Comparison of ENCODE assay signal across 8 cellular contexts in genomic region chr10:92239600-92240288, GRCh38. TPM values are rescaled to one million over a fixed set of nuclear protein-coding genes. Genes with fewer than 3 reads are reported as not detected.
A peak's percentile ranks its signal among the peaks of the same experiment; 100 is the strongest.
DNase-seq lines count a peak whose midpoint lies in the region; ATAC-seq, FAIRE-seq and TF ChIP-seq lines count a peak whose summit lies in the region.

No MANE protein-coding gene starts in this region.

- peak; percentile 4 for DNase-seq in NCI-H510A (lab: John Stamatoyannopoulos, UW)
- no peak for DNase-seq in NCI-H510A treated with DMSO at 0.1 percent for 48 hours (lab: John Stamatoyannopoulos, UW)
- peak; percentile 4 for DNase-seq in HK-2 (ENCODE audit: unreplicated experiment)
- DNase-seq in activated CD4-positive, alpha-beta T cell treated with anti-CD3 and anti-CD28 coated beads for 1 hour = peak; percentile 23
- DNase-seq in colonic mucosa = peak; percentile 44
- DNase-seq in HepG2 (ENCODE audit: low spot score) = no peak
- peak; percentile 19 to 33 for DNase-seq in stimulated activated CD4-positive, alpha-beta T cell treated with anti-CD3 and anti-CD28 coated beads, Interleukin-2, amount 100 ng/mL, for 48 hours
- no peak for DNase-seq in mesenteric fat pad (ENCODE audit: low spot score)

- BruUV-seq in HepG2 (replicated peaks; lab: Mats Ljungman, UMichigan) = no TSS peak

- H2AFZ ChIP-seq in HepG2 (ENCODE audit: low read length) = no peak overlapping the region

- FAIRE-seq in HepG2 (lab: Jason Lieb, UNC) = no peak

- intact Hi-C loops in colonic mucosa (cut with DNase I) = loop anchor here (2.0 kb wide), 1 partner anchor 51 kb away; the partner anchor contains the start of genes CPEB3 and MARCHF5
- intact Hi-C loops in HepG2 (cut with micrococcal nuclease; ENCODE audit: unreplicated experiment) = loop anchor here (1.0 kb wide), 2 partner anchors 52 to 152 kb away; partner anchors contain the start of genes CPEB3 and MARCHF5

- no peak for TF ChIP-seq RAD21 in HepG2 (CRISPR knock-in tag; IDR thresholded peaks at IDR 0.05)

- H3K9ac ChIP-seq in colonic mucosa (ENCODE audit: low read depth in 2 of 2, low read length in 2 of 2) (peak overlapping the region; percentile 84 to 96), HepG2 (ENCODE audit: insufficient read depth, low read depth, low read length) (peak overlapping the region; percentile 80)

- TF ChIP-seq POLR2A in HepG2 (IDR thresholded peaks at IDR 0.05; ENCODE audit: insufficient read depth in 1 of 2, low read depth in 2 of 2, low read length in 2 of 2) = no peak

- CTCF ChIA-PET in HepG2 (lab: Yijun Ruan, JAX; ENCODE audit: low intra/inter-chr PET ratio, low total read pairs) = no interaction called here

- TF ChIP-seq CTCF in colonic mucosa (IDR thresholded peaks at IDR 0.05) (no peak), HepG2 (CRISPR knock-in tag; IDR thresholded peaks at IDR 0.05) (no peak; the same call in 1 of the 2 replicates)

- H4K20me1 ChIP-seq in HepG2 (ENCODE audit: insufficient read depth, low read length) = no peaks in the 10 kb centered on the region

- no peaks in the 10 kb centered on the region for H3K36me3 ChIP-seq in colonic mucosa
- no peaks in the 10 kb centered on the region; a peak in 1 of 5 replicates for H3K36me3 ChIP-seq in HepG2 (replicated peaks in 1 of 2; ENCODE audit: control insufficient read depth in 1 of 2, insufficient read depth in 2 of 2, low read length in 2 of 2)

- no peaks in the 10 kb centered on the region for H3K79me2 ChIP-seq in HepG2 (ENCODE audit: insufficient read depth, low read length)

- POLR2A ChIA-PET in HepG2 (lab: Yijun Ruan, JAX) = interaction anchor here (5.0 kb wide), 1 partner anchor 52 kb away, joined by 47 read pairs; the partner anchor contains the start of genes CPEB3 and MARCHF5

- H3K27ac ChIP-seq in colonic mucosa (peak overlapping the region; percentile 73), HepG2 (ENCODE audit: extremely low read length, insufficient read depth, low read length) (peak overlapping the region; percentile 92)

- H3K4me1 ChIP-seq in colonic mucosa (no peaks in the 10 kb centered on the region), HepG2 (ENCODE audit: insufficient read depth, low read length) (peaks cover 44% of the 10 kb centered on the region)

- WGBS in HepG2 (ENCODE audit: low lambda C conversion rate) = 2% methylated on average over 11 of the region's 69 CpGs

- H3K4me2 ChIP-seq in HepG2 (ENCODE audit: low read depth, low read length) = peak overlapping the region; percentile 83

- H3K4me3 ChIP-seq in colonic mucosa = peak overlapping the region; percentile 67
- H3K4me3 ChIP-seq in HepG2 (replicated peaks in 1 of 3; ENCODE audit: insufficient read depth in 1 of 3, low read depth in 2 of 3, low read length in 3 of 3) = peak overlapping the region; percentile 78 to 91 (median 89)

- TF ChIP-seq EP300 in HepG2 (IDR thresholded peaks at IDR 0.05; ENCODE audit: low read depth in 2 of 2, low read length in 2 of 2) = no peak
- no peak for TF ChIP-seq EP300 in HepG2 (CRISPR knock-in tag; IDR thresholded peaks at IDR 0.05; ENCODE audit: borderline replicate concordance)

- no peaks in the 10 kb centered on the region for H3K27me3 ChIP-seq in colonic mucosa
- H3K27me3 ChIP-seq in HepG2 (ENCODE audit: control insufficient read depth in 1 of 2, insufficient read depth in 2 of 2, low read length in 2 of 2) = no peaks in the 10 kb centered on the region

- ATAC-seq in HepG2 = peak; percentile 85

- in situ Hi-C loops in HepG2 (cut with HindIII; ENCODE audit: extremely low pct_ligation_motif_present, low pct_unique_long_range_greater_than_20kb) = loop anchor here (5.0 kb wide), 1 partner anchor 53 kb away; the partner anchor contains the start of genes CPEB3 and MARCHF5

- H3K9me3 ChIP-seq in colonic mucosa = no peaks in the 10 kb centered on the region
- H3K9me3 ChIP-seq in HepG2 (ENCODE audit: low read length) = no peaks in the 10 kb centered on the region

TF ChIP-seq in HepG2, 621 proteins besides CTCF, POLR2A, EP300 and RAD21 (continues in another document):
- TF ChIP-seq ZIK1 (CRISPR knock-in tag; IDR thresholded peaks at IDR 0.05; ENCODE audit: borderline replicate concordance, low read depth) = no peak
- no peak for TF ChIP-seq ZNF382 (CRISPR knock-in tag; IDR thresholded peaks at IDR 0.05; ENCODE audit: borderline replicate concordance)
- 0 out of 2 replicates have a peak, but pooled peaks have one; percentile 14 for TF ChIP-seq ZFP62 (CRISPR knock-in tag; IDR thresholded peaks at IDR 0.05)
- no peak for TF ChIP-seq PPARG (CRISPR knock-in tag; conservative IDR thresholded peaks at IDR 0.05)
- TF ChIP-seq FOXK2 (IDR thresholded peaks at IDR 0.05) = no peak
- 0 out of 2 replicates have a peak, but pooled peaks have one; percentile 55 for TF ChIP-seq ZNF572 (CRISPR knock-in tag; IDR thresholded peaks at IDR 0.05)
- TF ChIP-seq HOXA9 (CRISPR knock-in tag; IDR thresholded peaks at IDR 0.05; ENCODE audit: borderline replicate concordance) = peak; percentile 36; the same call in 1 of the 2 replicates
- peak; percentile 94 for TF ChIP-seq ZC3H13 (CRISPR knock-in tag; IDR thresholded peaks at IDR 0.05)
- TF ChIP-seq THAP8 (CRISPR knock-in tag; IDR thresholded peaks at IDR 0.05; ENCODE audit: borderline replicate concordance) = peak; percentile 38; the same call in 1 of the 2 replicates
- TF ChIP-seq HNRNPK (IDR thresholded peaks at IDR 0.05; ENCODE audit: low read depth, low read length, poor library complexity, severe bottlenecking) = no peak
- 0 out of 2 replicates have a peak, but pooled peaks have one; percentile 7 for TF ChIP-seq ZBTB38 (CRISPR knock-in tag; IDR thresholded peaks at IDR 0.05)
- TF ChIP-seq MIER2 (CRISPR knock-in tag; IDR thresholded peaks at IDR 0.05) = no peak
- TF ChIP-seq THYN1 (CRISPR knock-in tag; IDR thresholded peaks at IDR 0.05; ENCODE audit: borderline replicate concordance, low read depth) = no peak
- TF ChIP-seq SMAD9 (CRISPR knock-in tag; IDR thresholded peaks at IDR 0.05) = no peak
- TF ChIP-seq ZSCAN31 (CRISPR knock-in tag; IDR thresholded peaks at IDR 0.05; ENCODE audit: low read depth) = peak; percentile 65; the same call in 1 of the 2 replicates

RNA-seq across cellular contexts. Expression of gene CPEB3, which starts 51.1 kb away (rescaled TPM):
- total RNA-seq in colonic mucosa = 1 to 10 TPM; 4.4 to 7.9 TPM
- 0.66 and 0.88 TPM in 2 replicates for total RNA-seq in HepG2 (2016; rRNA removed; fragmentation: Illumina TruSeq; extraction: Trizol)
- total RNA-seq in HepG2 (2016; cell fraction: cytosol; rRNA removed; fragmentation: Illumina TruSeq; extraction: Trizol; ENCODE audit: low read depth) = 0.30 and 0.35 TPM in 2 replicates
- 0.48 and 0.65 TPM in 2 replicates for total RNA-seq in HepG2 (2016; cell fraction: insoluble cytoplasmic fraction; rRNA removed; fragmentation: Illumina TruSeq; extraction: Trizol)
- total RNA-seq in HepG2 (2016; cell fraction: membrane; rRNA removed; fragmentation: Illumina TruSeq; extraction: Trizol) = 0.28 and 0.31 TPM in 2 replicates
- 1.1 TPM in 2 replicates for total RNA-seq in HepG2 (2016; cell fraction: nucleus; rRNA removed; fragmentation: Illumina TruSeq; extraction: Trizol)
- polyA plus RNA-seq in HepG2 (2011; rRNA removed) = 0.67 and 0.70 TPM in 2 replicates
- 0.31 and 0.51 TPM in 2 replicates for polyA plus RNA-seq in HepG2 (2011; cell fraction: cytosol; rRNA removed)
- polyA plus RNA-seq in HepG2 (2011; cell fraction: nucleus; rRNA removed) = 2.0 and 2.3 TPM in 2 replicates
- polyA plus RNA-seq in HepG2 (2012) = 1.3 and 1.8 TPM in 2 replicates
- 0.01 TPM in 1 of 2 replicates, not detected in the other for polyA plus RNA-seq in HepG2 (2016; cell fraction: cytosol; fragmentation: Illumina TruSeq; extraction: Trizol; ENCODE audit: low read depth)
- polyA plus RNA-seq in HepG2 (2016; cell fraction: insoluble cytoplasmic fraction; fragmentation: Illumina TruSeq; extraction: Trizol; ENCODE audit: low read depth) = 0.78 and 0.79 TPM in 2 replicates
- polyA plus RNA-seq in HepG2 (2016; cell fraction: membrane; fragmentation: Illumina TruSeq; extraction: Trizol; ENCODE audit: low read depth) = 0.10 and 0.11 TPM in 2 replicates
- 1.2 and 1.6 TPM in 2 replicates for polyA plus RNA-seq in HepG2 (2016; cell fraction: nucleus; fragmentation: Illumina TruSeq; extraction: Trizol; ENCODE audit: insufficient read depth, low read depth)
- 2.5 and 2.8 TPM in 2 replicates for polyA minus RNA-seq in HepG2 (2011; rRNA and poly(A)+ RNA removed; ENCODE audit: low replicate concordance)
- polyA minus RNA-seq in HepG2 (2011; cell fraction: cytosol; rRNA and poly(A)+ RNA removed) = 1.3 and 1.8 TPM in 2 replicates
- 4.7 and 4.8 TPM in 2 replicates for polyA minus RNA-seq in HepG2 (2011; cell fraction: nucleus; rRNA and poly(A)+ RNA removed)
- total RNA-seq in mesenteric fat pad = 4.2 TPM

RNA-seq across cellular contexts. Expression of gene MARCHF5, which starts 51.2 kb away (rescaled TPM):
- total RNA-seq in colonic mucosa = 10 to 100 TPM; 37.3 to 42.8 TPM
- total RNA-seq in HepG2 (2016; rRNA removed; fragmentation: Illumina TruSeq; extraction: Trizol) = 21.0 and 34.7 TPM in 2 replicates
- total RNA-seq in HepG2 (2016; cell fraction: cytosol; rRNA removed; fragmentation: Illumina TruSeq; extraction: Trizol; ENCODE audit: low read depth) = 3.3 TPM in 2 replicates
- total RNA-seq in HepG2 (2016; cell fraction: insoluble cytoplasmic fraction; rRNA removed; fragmentation: Illumina TruSeq; extraction: Trizol) = 19.7 and 32.2 TPM in 2 replicates
- total RNA-seq in HepG2 (2016; cell fraction: membrane; rRNA removed; fragmentation: Illumina TruSeq; extraction: Trizol) = 9.9 and 11.9 TPM in 2 replicates
- total RNA-seq in HepG2 (2016; cell fraction: nucleus; rRNA removed; fragmentation: Illumina TruSeq; extraction: Trizol) = 16.5 and 17.8 TPM in 2 replicates
- polyA plus RNA-seq in HepG2 (2011; rRNA removed) = 18.6 and 19.4 TPM in 2 replicates
- polyA plus RNA-seq in HepG2 (2011; cell fraction: cytosol; rRNA removed) = 10.8 and 16.2 TPM in 2 replicates
- polyA plus RNA-seq in HepG2 (2011; cell fraction: nucleus; rRNA removed) = 23.2 and 32.1 TPM in 2 replicates
- 44.4 and 46.6 TPM in 2 replicates for polyA plus RNA-seq in HepG2 (2012)
- 4.4 and 4.6 TPM in 2 replicates for polyA plus RNA-seq in HepG2 (2016; cell fraction: cytosol; fragmentation: Illumina TruSeq; extraction: Trizol; ENCODE audit: low read depth)
- 37.6 and 41.9 TPM in 2 replicates for polyA plus RNA-seq in HepG2 (2016; cell fraction: insoluble cytoplasmic fraction; fragmentation: Illumina TruSeq; extraction: Trizol; ENCODE audit: low read depth)
- polyA plus RNA-seq in HepG2 (2016; cell fraction: membrane; fragmentation: Illumina TruSeq; extraction: Trizol; ENCODE audit: low read depth) = 8.6 and 11.3 TPM in 2 replicates
- 27.4 and 27.8 TPM in 2 replicates for polyA plus RNA-seq in HepG2 (2016; cell fraction: nucleus; fragmentation: Illumina TruSeq; extraction: Trizol; ENCODE audit: insufficient read depth, low read depth)
- polyA minus RNA-seq in HepG2 (2011; rRNA and poly(A)+ RNA removed; ENCODE audit: low replicate concordance) = 4.2 and 9.1 TPM in 2 replicates
- polyA minus RNA-seq in HepG2 (2011; cell fraction: cytosol; rRNA and poly(A)+ RNA removed) = 8.9 and 10.0 TPM in 2 replicates
- polyA minus RNA-seq in HepG2 (2011; cell fraction: nucleus; rRNA and poly(A)+ RNA removed) = 23.0 and 32.8 TPM in 2 replicates
- 52.7 TPM for total RNA-seq in mesenteric fat pad

Comparison
In these comparisons a context has a peak if more than half of its experiments do, and no peak if none do; other contexts are left out.
1. DNase-seq: peak in NCI-H510A (single experiment), HK-2 (single experiment), activated CD4-positive, alpha-beta T cell treated with anti-CD3 and anti-CD28 coated beads for 1 hour (single experiment), colonic mucosa (single experiment) and stimulated activated CD4-positive, alpha-beta T cell treated with anti-CD3 and anti-CD28 coated beads, Interleukin-2, amount 100 ng/mL, for 48 hours (2 of 2); none in NCI-H510A treated with DMSO at 0.1 percent for 48 hours (single experiment), HepG2 (single experiment) and mesenteric fat pad (single experiment).